In genomic region chr2:12500899-12501298, GRCh38 we compare ENCODE assay signal across 18 cellular contexts.
DNase-seq lines count a peak whose midpoint lies in the region; ATAC-seq and TF ChIP-seq lines count a peak whose summit lies in the region.
"Had no signal": no experiment of that assay in that cellular context is flagged by ENCODE, and none has a peak within 500 bp of the region (broad histone marks: within the 10 kb centered on the region; RNA-seq: fewer than 3 reads in every experiment).

No MANE protein-coding gene starts in this region.

- no peaks in the 10 kb centered on the region for H3K9me2 ChIP-seq in Karpas-422 (replicated peaks; ENCODE audit: insufficient read depth, low read length)

- H3K4me1 ChIP-seq in DND-41 (ENCODE audit: insufficient read depth, low read length) (peaks cover 52% of the 10 kb centered on the region), Karpas-422 (ENCODE audit: low read length) (no peaks in the 10 kb centered on the region), aorta (ENCODE audit: control insufficient read depth in 1 of 2, insufficient read depth in 2 of 2, low read length in 2 of 2) (peaks cover 0 to 3% of the 10 kb centered on the region in 2 donors)

- H3K27me3 Mint-ChIP-seq in activated CD4-positive, alpha-beta T cell treated with anti-CD3 and anti-CD28 coated beads for 36 hours: no peaks in the 10 kb centered on the region
- H3K27me3 Mint-ChIP-seq in activated T-helper 1 cell treated with anti-CD3 and anti-CD28 coated beads, Interleukin-12 subunit alpha, Interleukin-12 subunit beta, Interleukin-2, Interleukin-4 antibody, amounts not matched to agents 30 ng/mL and 10 ng/mL and 1 ng/mL, durations not matched to agents 14 hours and 24 hours and 36 hours (ENCODE audit: insufficient read depth): no peaks in the 10 kb centered on the region
- no peaks in the 10 kb centered on the region for H3K27me3 Mint-ChIP-seq in naive thymus-derived CD8-positive, alpha-beta T cell

- H3K79me2 ChIP-seq in DND-41 (ENCODE audit: insufficient read depth, low read length): no peaks in the 10 kb centered on the region
- H3K79me2 ChIP-seq in Karpas-422 (ENCODE audit: low read length): no peaks in the 10 kb centered on the region

- no peak for ATAC-seq in activated CD4-positive, alpha-beta T cell treated with anti-CD3 and anti-CD28 coated beads for 36 hours
- ATAC-seq in DND-41 (ENCODE audit: insufficient read depth, low read depth) (no peak), aorta (ENCODE audit: low FRiP score) (no peak)
- ATAC-seq in naive thymus-derived CD8-positive, alpha-beta T cell: peak; percentile 32 to 36

- H3K36me3 Mint-ChIP-seq in activated CD4-positive, alpha-beta T cell treated with anti-CD3 and anti-CD28 coated beads for 36 hours (ENCODE audit: low read depth): peaks cover 6% of the 10 kb centered on the region
- peaks cover 11% of the 10 kb centered on the region for H3K36me3 Mint-ChIP-seq in activated T-helper 1 cell treated with anti-CD3 and anti-CD28 coated beads, Interleukin-12 subunit alpha, Interleukin-12 subunit beta, Interleukin-2, Interleukin-4 antibody, amounts not matched to agents 30 ng/mL and 10 ng/mL and 1 ng/mL, durations not matched to agents 14 hours and 24 hours and 36 hours (ENCODE audit: low read depth)
- no peaks in the 10 kb centered on the region for H3K36me3 Mint-ChIP-seq in naive thymus-derived CD8-positive, alpha-beta T cell

- H3K4me3 Mint-ChIP-seq in activated CD4-positive, alpha-beta T cell treated with anti-CD3 and anti-CD28 coated beads for 36 hours: no peak overlapping the region
- peak overlapping the region; percentile 34 for H3K4me3 Mint-ChIP-seq in activated T-helper 1 cell treated with anti-CD3 and anti-CD28 coated beads, Interleukin-12 subunit alpha, Interleukin-12 subunit beta, Interleukin-2, Interleukin-4 antibody, amounts not matched to agents 30 ng/mL and 10 ng/mL and 1 ng/mL, durations not matched to agents 14 hours and 24 hours and 36 hours
- peak overlapping the region; percentile 48 to 83 (median 72) for H3K4me3 Mint-ChIP-seq in naive thymus-derived CD8-positive, alpha-beta T cell

- no peak for DNase-seq in activated CD4-positive, alpha-beta T cell treated with anti-CD3 and anti-CD28 coated beads for 36 hours
- DNase-seq in activated CD4-positive, alpha-beta T cell treated with anti-CD3 and anti-CD28 coated beads, Interleukin-2, amount 50 U/mL, for 4 hours: no peak
- DNase-seq in DND-41 (no peak), Karpas-422 (no peak), kidney tubule cell (ENCODE audit: low spot score) (no peak), aorta (no peak)
- no peak for DNase-seq in activated T-helper 1 cell treated with anti-CD3 and anti-CD28 coated beads, Interleukin-12 subunit alpha, Interleukin-12 subunit beta, Interleukin-2, Interleukin-4 antibody, amounts not matched to agents 30 ng/mL and 10 ng/mL and 1 ng/mL, durations not matched to agents 14 hours and 24 hours and 36 hours (ENCODE audit: low spot score)
- DNase-seq in naive thymus-derived CD8-positive, alpha-beta T cell: no peak
- DNase-seq: dorsolateral prefrontal cortex, hippocampal formation, KG1, kidney glomerular epithelial cell, NCI-H1417 treated with DMSO at 0.1 percent for 48 hours, substantia nigra had no signal

- WGBS in aorta, 2 donors: 97 to 100% methylated on average over 1 of the region's 1 CpG

- CTCF ChIA-PET in activated CD4-positive, alpha-beta T cell treated with anti-CD3 and anti-CD28 coated beads for 36 hours (lab: Charles Lee): interaction anchor here (0.6 to 1.1 kb wide), 4 partner anchors 14 to 914 kb away, joined by 3 read pairs; no protein-coding TSS in a partner anchor

- no peaks in the 10 kb centered on the region for H4K20me1 ChIP-seq in DND-41 (ENCODE audit: insufficient read depth, low read length)
- no peaks in the 10 kb centered on the region for H4K20me1 ChIP-seq in Karpas-422 (ENCODE audit: insufficient read depth, low read depth, low read length)

- H3K9ac ChIP-seq in DND-41 (ENCODE audit: low read depth, low read length): peak overlapping the region; percentile 4; the same call in 1 of the 2 replicates
- H3K9ac ChIP-seq in Karpas-422 (ENCODE audit: low read length): no peak overlapping the region

- H3K27ac Mint-ChIP-seq in activated CD4-positive, alpha-beta T cell treated with anti-CD3 and anti-CD28 coated beads for 36 hours: peak overlapping the region; percentile 25
- H3K27ac Mint-ChIP-seq in activated T-helper 1 cell treated with anti-CD3 and anti-CD28 coated beads, Interleukin-12 subunit alpha, Interleukin-12 subunit beta, Interleukin-2, Interleukin-4 antibody, amounts not matched to agents 30 ng/mL and 10 ng/mL and 1 ng/mL, durations not matched to agents 14 hours and 24 hours and 36 hours: peak overlapping the region; percentile 89
- peak overlapping the region; percentile 69 to 98 (median 91) for H3K27ac Mint-ChIP-seq in naive thymus-derived CD8-positive, alpha-beta T cell
- H3K27ac Mint-ChIP-seq: progenitor cell of endocrine pancreas had no signal

- H3K9me3 Mint-ChIP-seq in activated CD4-positive, alpha-beta T cell treated with anti-CD3 and anti-CD28 coated beads for 36 hours (ENCODE audit: low read depth): peaks cover 11% of the 10 kb centered on the region
- H3K9me3 Mint-ChIP-seq in activated T-helper 1 cell treated with anti-CD3 and anti-CD28 coated beads, Interleukin-12 subunit alpha, Interleukin-12 subunit beta, Interleukin-2, Interleukin-4 antibody, amounts not matched to agents 30 ng/mL and 10 ng/mL and 1 ng/mL, durations not matched to agents 14 hours and 24 hours and 36 hours: peaks cover 18% of the 10 kb centered on the region
- peaks cover 0 to 6% (median 0%) of the 10 kb centered on the region in 9 donors for H3K9me3 Mint-ChIP-seq in naive thymus-derived CD8-positive, alpha-beta T cell

- H3K27ac ChIP-seq in DND-41 (ENCODE audit: low read length) (peak overlapping the region; percentile 54), Karpas-422 (ENCODE audit: low read length) (no peak overlapping the region), aorta (ENCODE audit: low read depth in 1 of 2, low read length in 2 of 2) (no peak overlapping the region)
- H3K27ac ChIP-seq: 22Rv1, C4-2B, HL-60 had no signal

- no peak for TF ChIP-seq CTCF in DND-41 (IDR thresholded peaks at IDR 0.05; ENCODE audit: borderline replicate concordance, extremely low read depth, low read length, poor library complexity, severe bottlenecking)

- H3K9me3 ChIP-seq in DND-41 (ENCODE audit: insufficient read depth, low read length, severe bottlenecking) (no peaks in the 10 kb centered on the region), Karpas-422 (ENCODE audit: low read length) (no peaks in the 10 kb centered on the region), aorta (ENCODE audit: control insufficient read depth, low read length) (no peaks in the 10 kb centered on the region)

- intact Hi-C loops in activated CD4-positive, alpha-beta T cell treated with anti-CD3 and anti-CD28 coated beads for 36 hours (cut with DNase I, micrococcal nuclease): loop anchor here (5.0 kb wide), 5 partner anchors 44 to 749 kb away; partner anchors contain the start of gene TRIB2 (in 1 of the 2)
- intact Hi-C loops in activated T-helper 1 cell treated with anti-CD3 and anti-CD28 coated beads, Interleukin-12 subunit alpha, Interleukin-12 subunit beta, Interleukin-2, Interleukin-4 antibody, amounts not matched to agents 30 ng/mL and 10 ng/mL and 1 ng/mL, durations not matched to agents 14 hours and 24 hours and 36 hours (cut with micrococcal nuclease): loop anchor here (1.0 to 5.0 kb wide), 5 partner anchors 45 to 749 kb away; no protein-coding TSS in a partner anchor
- intact Hi-C loops in aorta (cut with DNase I): no loop called here

- H3K27me3 ChIP-seq in DND-41 (ENCODE audit: insufficient read depth, low read length, poor library complexity): no peaks in the 10 kb centered on the region
- 0 out of 2 replicates have a peak, but pooled peaks cover 3% of the 10 kb centered on the region for H3K27me3 ChIP-seq in Karpas-422 (ENCODE audit: low read length)
- H3K27me3 ChIP-seq in aorta (ENCODE audit: control insufficient read depth in 1 of 2, insufficient read depth in 2 of 2, low read length in 1 of 2): peaks cover 0 to 1% of the 10 kb centered on the region in 2 donors
- H3K27me3 ChIP-seq: dorsolateral prefrontal cortex had no signal

- H3K4me1 Mint-ChIP-seq in activated CD4-positive, alpha-beta T cell treated with anti-CD3 and anti-CD28 coated beads for 36 hours: peaks cover 94% of the 10 kb centered on the region
- peaks cover 92% of the 10 kb centered on the region for H3K4me1 Mint-ChIP-seq in activated T-helper 1 cell treated with anti-CD3 and anti-CD28 coated beads, Interleukin-12 subunit alpha, Interleukin-12 subunit beta, Interleukin-2, Interleukin-4 antibody, amounts not matched to agents 30 ng/mL and 10 ng/mL and 1 ng/mL, durations not matched to agents 14 hours and 24 hours and 36 hours (ENCODE audit: low read depth)
- H3K4me1 Mint-ChIP-seq in naive thymus-derived CD8-positive, alpha-beta T cell: peaks cover 64 to 100% (median 97%) of the 10 kb centered on the region in 4 donors

- H3K36me3 ChIP-seq in DND-41 (ENCODE audit: insufficient read depth, low read length) (no peaks in the 10 kb centered on the region), Karpas-422 (ENCODE audit: insufficient read depth, low read length) (no peaks in the 10 kb centered on the region), aorta (ENCODE audit: control insufficient read depth in 1 of 2, insufficient read depth in 2 of 2, low read length in 1 of 2) (no peaks in the 10 kb centered on the region)

- POLR2A ChIA-PET in activated CD4-positive, alpha-beta T cell treated with anti-CD3 and anti-CD28 coated beads for 36 hours (lab: Charles Lee): no interaction called here
- POLR2A ChIA-PET in naive thymus-derived CD8-positive, alpha-beta T cell (lab: Charles Lee): interaction anchor here (0.6 to 4.0 kb wide), 12 partner anchors 8 to 383 kb away, joined by 3 to 32 read pairs (median 4); no protein-coding TSS in a partner anchor

- H3K4me3 ChIP-seq in DND-41 (ENCODE audit: low read depth in 1 of 2, low read length in 2 of 2) (no peak overlapping the region), Karpas-422 (ENCODE audit: low read length) (no peak overlapping the region), aorta (ENCODE audit: low read length in 2 of 2) (no peak overlapping the region)
- H3K4me3 ChIP-seq: dorsolateral prefrontal cortex had no signal

- peak overlapping the region; percentile 41 for H2AFZ ChIP-seq in DND-41 (ENCODE audit: low read depth, low read length)
- no peak overlapping the region for H2AFZ ChIP-seq in Karpas-422 (ENCODE audit: low read length)

- H3K4me2 ChIP-seq in DND-41 (ENCODE audit: insufficient read depth, low read length) (peak overlapping the region; percentile 48), Karpas-422 (ENCODE audit: low read depth, low read length, poor library complexity, severe bottlenecking) (no peak overlapping the region)

Comparison
In these comparisons a context has a peak if more than half of its experiments do, and no peak if none do; other contexts are left out.
1. ATAC-seq: peak in naive thymus-derived CD8-positive, alpha-beta T cell (2 of 2); none in activated CD4-positive, alpha-beta T cell treated with anti-CD3 and anti-CD28 coated beads for 36 hours (single experiment), DND-41 (single experiment) and aorta (single experiment).
2. H3K27ac Mint-ChIP-seq: peak in every context shown above with its lines; median percentile 91 in naive thymus-derived CD8-positive, alpha-beta T cell; 89 in activated T-helper 1 cell treated with anti-CD3 and anti-CD28 coated beads, Interleukin-12 subunit alpha, Interleukin-12 subunit beta, Interleukin-2, Interleukin-4 antibody, amounts not matched to agents 30 ng/mL and 10 ng/mL and 1 ng/mL, durations not matched to agents 14 hours and 24 hours and 36 hours; 25 in activated CD4-positive, alpha-beta T cell treated with anti-CD3 and anti-CD28 coated beads for 36 hours.
3. intact Hi-C loops: an anchor here in activated CD4-positive, alpha-beta T cell treated with anti-CD3 and anti-CD28 coated beads for 36 hours (5.0 kb wide) and activated T-helper 1 cell treated with anti-CD3 and anti-CD28 coated beads, Interleukin-12 subunit alpha, Interleukin-12 subunit beta, Interleukin-2, Interleukin-4 antibody, amounts not matched to agents 30 ng/mL and 10 ng/mL and 1 ng/mL, durations not matched to agents 14 hours and 24 hours and 36 hours (1.0 to 5.0 kb wide); none called in aorta.